ENCODE assay signal across 10 cellular contexts in the genomic region with DNA sequence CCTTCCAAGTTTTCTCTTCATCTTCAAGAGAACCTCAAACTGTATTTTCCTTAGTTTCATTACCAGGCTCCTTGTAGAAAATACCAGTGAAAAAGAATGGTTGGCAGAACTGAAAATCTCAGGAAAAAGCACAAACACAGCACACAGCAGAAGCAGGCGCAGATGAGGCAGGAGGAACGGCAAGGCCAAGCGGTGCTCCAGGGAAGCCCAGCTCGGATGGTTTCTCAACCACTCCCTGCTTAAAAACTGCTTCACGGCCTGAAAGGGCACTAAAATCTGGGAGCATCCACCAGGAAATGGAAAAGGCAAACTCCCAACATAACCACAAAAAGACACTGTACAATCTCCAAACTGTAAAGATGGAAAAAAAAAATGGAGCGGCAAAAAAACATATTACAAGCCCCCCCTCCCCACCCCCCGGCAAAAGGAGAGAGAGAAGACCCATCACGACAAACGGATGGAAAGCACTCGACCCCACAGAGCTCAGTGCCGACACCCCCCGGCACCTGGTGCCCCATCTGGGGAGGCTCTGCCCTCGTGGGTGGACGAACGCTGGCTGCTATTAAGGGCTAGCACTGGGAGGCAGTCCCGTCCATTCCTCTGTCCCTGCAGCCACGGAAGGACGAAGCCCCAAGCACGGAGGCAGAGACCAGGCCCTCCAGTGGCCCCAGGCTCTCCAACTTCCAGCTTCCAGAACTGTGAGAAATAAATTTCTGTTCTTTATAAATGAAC.
A peak's percentile ranks its signal among the peaks of the same experiment; 100 is the strongest.
DNase-seq lines count a peak whose midpoint lies in the region; ATAC-seq, FAIRE-seq and TF ChIP-seq lines count a peak whose summit lies in the region.
"Had no signal": no experiment of that assay in that cellular context is flagged by ENCODE, and none has a peak within 500 bp of the region (broad histone marks: within the 10 kb centered on the region; RNA-seq: fewer than 3 reads in every experiment).

No MANE protein-coding gene starts in this region.

- H4K91ac ChIP-seq in IMR-90 (ENCODE audit: insufficient read depth, low read depth, low read length), result no peak overlapping the region

- no peak overlapping the region for H2BK5ac ChIP-seq in IMR-90 (ENCODE audit: low read depth, low read length, poor library complexity, severe bottlenecking)

- TF ChIP-seq EP300 in esophagus muscularis mucosa (IDR thresholded peaks at IDR 0.05) (no peak), tibial nerve (IDR thresholded peaks at IDR 0.05) (no peak)

- peak overlapping the region; percentile 6; the same call in 1 of the 2 replicates for H3K23ac ChIP-seq in IMR-90 (ENCODE audit: low read depth, low read length)

- no peaks in the 10 kb centered on the region for H3K36me3 Mint-ChIP-seq in nephron (ENCODE audit: low read depth)

- no peak overlapping the region for H3K9ac ChIP-seq in IMR-90 (ENCODE audit: low read depth, low read length)

- no peak overlapping the region for H4K5ac ChIP-seq in IMR-90 (ENCODE audit: low read depth, low read length)

- dilution Hi-C loops in IMR-90 (cut with HindIII; ENCODE audit: low sequenced_read_pairs, unreplicated experiment), result no loop called here

- H2AK9ac ChIP-seq in IMR-90 (replicated peaks; ENCODE audit: low read depth, low read length, poor library complexity), result no peak overlapping the region

- H2AK5ac ChIP-seq in IMR-90 (ENCODE audit: low read depth, low read length), result no peak overlapping the region

- TF ChIP-seq RAD21 in IMR-90 (IDR thresholded peaks at IDR 0.05; ENCODE audit: low read length), result no peak

- H3K9me3 Mint-ChIP-seq in nephron, result no peaks in the 10 kb centered on the region

- in situ Hi-C loops in IMR-90 (cut with MboI; ENCODE audit: low sequenced_read_pairs) (no loop called here), GM13976 (cut with MboI; ENCODE audit: low sequenced_read_pairs, unreplicated experiment) (no loop called here)

- no peak overlapping the region for H2BK15ac ChIP-seq in IMR-90 (ENCODE audit: low read depth, low read length)

- POLR2A ChIA-PET in IMR-90 (lab: Charles Lee; ENCODE audit: unreplicated experiment), result no interaction called here

- no peak overlapping the region for H2AFZ ChIP-seq in IMR-90 (replicated peaks; ENCODE audit: low read length, poor library complexity)

- intact Hi-C loops in IMR-90 (cut with micrococcal nuclease), result no loop called here
- intact Hi-C loops in esophagus muscularis mucosa (cut with DNase I), result no loop called here

- no CpG with 5 or more reads among the region's 19 CpGs for WGBS in IMR-90 (ENCODE audit: extremely low coverage in 2 of 2, insufficient read length in 1 of 2), 2 experiments
- 44% methylated on average over 19 of the region's 19 CpGs for WGBS in esophagus muscularis mucosa
- WGBS in tibial nerve, 2 donors, result 31 to 36% methylated on average over 19 of the region's 19 CpGs

- H3K27ac Mint-ChIP-seq in nephron, result peak overlapping the region; percentile 47 to 71 (median 59)

- H3K36me3 ChIP-seq in IMR-90 (ENCODE audit: control insufficient read depth, insufficient read depth, low read length), result no peaks in the 10 kb centered on the region
- no peaks in the 10 kb centered on the region for H3K36me3 ChIP-seq in esophagus muscularis mucosa
- H3K36me3 ChIP-seq in tibial nerve, result no peaks in the 10 kb centered on the region

- H2BK20ac ChIP-seq in IMR-90 (ENCODE audit: low read depth, low read length), result no peak overlapping the region

- H3K18ac ChIP-seq in IMR-90 (ENCODE audit: low read depth, low read length), result no peak overlapping the region

- H3K4me2 ChIP-seq in IMR-90 (ENCODE audit: low read depth, low read length), result peak overlapping the region; percentile 6; the same call in 1 of the 2 replicates

- H4K8ac ChIP-seq in IMR-90 (ENCODE audit: low read depth in 2 of 2, low read length in 2 of 2), result peak overlapping the region in 1 of 2 experiments; percentile 28; a peak in 1 of 4 replicates

- peaks cover 18 to 80% of the 10 kb centered on the region in 2 experiments; a peak in 3 of 4 replicates for H3K79me1 ChIP-seq in IMR-90 (ENCODE audit: low read depth in 1 of 2, low read length in 2 of 2)

- no peak overlapping the region for H3K4me3 Mint-ChIP-seq in nephron

- peak; percentile 34 for DNase-seq in AG08395 (ENCODE audit: low spot score)
- no peak for DNase-seq in IMR-90
- no peak for DNase-seq in esophagus muscularis mucosa (ENCODE audit: extremely low spot score)
- DNase-seq in tibial nerve (ENCODE audit: low spot score in 2 of 2), result no peak
- DNase-seq in GM12891 (ENCODE audit: insufficient read length, low spot score), result no peak
- no peak for DNase-seq in GM13976 (ENCODE audit: low spot score)
- DNase-seq: activated naive CD4-positive, alpha-beta T cell; effector CD4-positive, alpha-beta T cell had no signal

- peaks cover 56% of the 10 kb centered on the region for H3K4me1 Mint-ChIP-seq in nephron

- CTCF ChIA-PET in IMR-90 (lab: Yijun Ruan, JAX), result no interaction called here

- peak; percentile 56 for ATAC-seq in IMR-90 (ENCODE audit: low read depth)
- ATAC-seq in GM19452 (IDR thresholded peaks at IDR 0.05; ENCODE audit: unreplicated experiment), result no peak

- H3K27ac ChIP-seq in IMR-90 (ENCODE audit: insufficient read depth, low read length) (peak overlapping the region; percentile 20; the same call in 1 of the 2 replicates), esophagus muscularis mucosa (replicated peaks in 1 of 4) (peak overlapping the region in 3 of 4 donors; percentile 27 to 51 (median 48)), tibial nerve (peak overlapping the region in 1 of 4 donors; percentile 45)

- H3K4me1 ChIP-seq in IMR-90 (ENCODE audit: control insufficient read depth, insufficient read depth, low read length) (peaks cover 20% of the 10 kb centered on the region), esophagus muscularis mucosa (peaks cover 31 to 59% (median 45%) of the 10 kb centered on the region in 4 donors), tibial nerve (peaks cover 0 to 57% (median 27%) of the 10 kb centered on the region in 4 donors)

- TF ChIP-seq POLR2A in IMR-90 (IDR thresholded peaks at IDR 0.05; ENCODE audit: low read depth, low read length), result no peak
- TF ChIP-seq POLR2A in esophagus muscularis mucosa (IDR thresholded peaks at IDR 0.05; ENCODE audit: low read depth), result no peak
- no peak for TF ChIP-seq POLR2A in tibial nerve (IDR thresholded peaks at IDR 0.05)
- TF ChIP-seq POLR2A in GM12891 (IDR thresholded peaks at IDR 0.05; ENCODE audit: low read depth, low read length), result no peak

- H3K4me3 ChIP-seq in IMR-90 (ENCODE audit: insufficient read depth, low read depth, low read length) (no peak overlapping the region), esophagus muscularis mucosa (peak overlapping the region in 1 of 4 donors; percentile 17), tibial nerve (no peak overlapping the region)

- H3K27me3 Mint-ChIP-seq in nephron (ENCODE audit: low read depth), result no peaks in the 10 kb centered on the region

- FAIRE-seq in GM12891 (lab: Jason Lieb, UNC), result no peak

- H2BK120ac ChIP-seq in IMR-90 (ENCODE audit: low read depth, low read length), result no peak overlapping the region

- no peak overlapping the region for H3K4ac ChIP-seq in IMR-90 (ENCODE audit: low read depth, low read length)

- TF ChIP-seq CTCF in IMR-90 (conservative IDR thresholded peaks at IDR 0.05; ENCODE audit: low read depth, low read length) (no peak), esophagus muscularis mucosa (IDR thresholded peaks at IDR 0.05) (peak in 1 of 3 experiments; percentile 13), nephron (IDR thresholded peaks at IDR 0.05; ENCODE audit: unreplicated experiment in 3 of 3) (no peak), tibial nerve (IDR thresholded peaks at IDR 0.05) (no peak), GM13976 (IDR thresholded peaks at IDR 0.05; ENCODE audit: borderline replicate concordance, control extremely low read depth, extremely low read depth, insufficient read depth, missing control alignments) (no peak)

- H4K20me1 ChIP-seq in IMR-90 (ENCODE audit: insufficient read depth, low read length), result peaks cover 97% of the 10 kb centered on the region

- no peak overlapping the region for H3K56ac ChIP-seq in IMR-90 (ENCODE audit: extremely low read depth, insufficient read depth, low read length)

- peaks cover 40% of the 10 kb centered on the region for H3K9me1 ChIP-seq in IMR-90 (ENCODE audit: insufficient read depth, low read length)

- no peaks in the 10 kb centered on the region for H3K27me3 ChIP-seq in IMR-90 (ENCODE audit: control insufficient read depth, insufficient read depth, low read length)
- H3K27me3 ChIP-seq in esophagus muscularis mucosa, result no peaks in the 10 kb centered on the region
- H3K27me3 ChIP-seq in tibial nerve, result no peaks in the 10 kb centered on the region

- BruUV-seq in IMR-90 (replicated peaks; lab: Mats Ljungman, UMichigan), result no TSS peak

- H3K14ac ChIP-seq in IMR-90 (replicated peaks; ENCODE audit: low read depth, low read length), result 0 out of 2 replicates have a peak overlapping the region, but pooled peaks have one; percentile 0

- no peaks in the 10 kb centered on the region for H3K9me3 ChIP-seq in IMR-90 (ENCODE audit: control insufficient read depth, insufficient read depth, low read length)
- H3K9me3 ChIP-seq in esophagus muscularis mucosa, result no peaks in the 10 kb centered on the region
- no peaks in the 10 kb centered on the region for H3K9me3 ChIP-seq in tibial nerve

TF ChIP-seq in IMR-90, 13 proteins besides CTCF, POLR2A, EP300 and RAD21 (continues in another document):
- TF ChIP-seq SMC3 (IDR thresholded peaks at IDR 0.05; ENCODE audit: low read depth, low read length) (no peak), NFE2L2 (IDR thresholded peaks at IDR 0.05; ENCODE audit: low read depth, low read length) (no peak), RFX5 (IDR thresholded peaks at IDR 0.05; ENCODE audit: low read depth, low read length) (no peak)
- TF ChIP-seq, protein P1, sequence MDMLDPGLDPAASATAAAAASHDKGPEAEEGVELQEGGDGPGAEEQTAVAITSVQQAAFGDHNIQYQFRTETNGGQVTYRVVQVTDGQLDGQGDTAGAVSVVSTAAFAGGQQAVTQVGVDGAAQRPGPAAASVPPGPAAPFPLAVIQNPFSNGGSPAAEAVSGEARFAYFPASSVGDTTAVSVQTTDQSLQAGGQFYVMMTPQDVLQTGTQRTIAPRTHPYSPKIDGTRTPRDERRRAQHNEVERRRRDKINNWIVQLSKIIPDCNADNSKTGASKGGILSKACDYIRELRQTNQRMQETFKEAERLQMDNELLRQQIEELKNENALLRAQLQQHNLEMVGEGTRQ (IDR thresholded peaks at IDR 0.05; ENCODE audit: low read depth, low read length), result no peak

TF ChIP-seq in GM12891, 5 proteins besides CTCF, POLR2A, EP300 and RAD21:
- TF ChIP-seq POU2F2 (IDR thresholded peaks at IDR 0.05; ENCODE audit: low read depth, low read length) (no peak), POLR2AphosphoS5 (IDR thresholded peaks at IDR 0.05; ENCODE audit: low read depth, low read length) (no peak), PAX5 (IDR thresholded peaks at IDR 0.05; ENCODE audit: insufficient read depth, low read length, severe bottlenecking) (no peak), TAF1 (IDR thresholded peaks at IDR 0.05; ENCODE audit: low read depth, low read length) (no peak), SPI1 (IDR thresholded peaks at IDR 0.05; ENCODE audit: low read depth, low read length) (no peak)
